ENCODE assay signal across 9 cellular contexts in genomic region chr22:20463324-20464095, GRCh38. TPM values are rescaled to one million over a fixed set of nuclear protein-coding genes. Genes with fewer than 3 reads are reported as not detected.
DNase-seq lines count a peak whose midpoint lies in the region; ATAC-seq and TF ChIP-seq lines count a peak whose summit lies in the region.
"Had no signal": no experiment of that assay in that cellular context is flagged by ENCODE, and none has a peak within 500 bp of the region (broad histone marks: within the 10 kb centered on the region; RNA-seq: fewer than 3 reads in every experiment).

No MANE protein-coding gene starts in this region.

- H3K4me3 ChIP-seq in tibial artery (no peak overlapping the region), GM23248 (no peak overlapping the region)

- H3K36me3 Mint-ChIP-seq in chondrocyte (ENCODE audit: low read depth): peaks cover 13% of the 10 kb centered on the region
- peaks cover 12 to 28% of the 10 kb centered on the region in 2 donors for H3K36me3 Mint-ChIP-seq in stimulated activated naive B cell treated with anti-CD40 and anti-IgM and Interleukin-4, amounts not matched to agents 10 μg/mL and 1 μg/mL and 100 μg/mL, for 72 hours

- H3K4me3 Mint-ChIP-seq in chondrocyte (ENCODE audit: unreplicated experiment): no peak overlapping the region
- H3K4me3 Mint-ChIP-seq in stimulated activated naive B cell treated with anti-CD40 and anti-IgM and Interleukin-4, amounts not matched to agents 10 μg/mL and 1 μg/mL and 100 μg/mL, for 72 hours: peak overlapping the region; percentile 30 to 58

- intact Hi-C loops in tibial artery (cut with DNase I; ENCODE audit: low total_unique reads): no loop called here

- H4K20me1 ChIP-seq in GM23248 (ENCODE audit: insufficient read depth): no peaks in the 10 kb centered on the region

- no peak overlapping the region for H3K9ac ChIP-seq in GM23248

- H3K4me2 ChIP-seq in GM23248 (ENCODE audit: unreplicated experiment): no peak overlapping the region

- H3K36me3 ChIP-seq in tibial artery (peaks cover 0 to 36% (median 8%) of the 10 kb centered on the region in 3 donors), GM23248 (ENCODE audit: low read depth) (0 out of 2 replicates have a peak, but pooled peaks cover 7% of the 10 kb centered on the region)

- TF ChIP-seq CTCF in chondrocyte (IDR thresholded peaks at IDR 0.05) (no peak), tibial artery (IDR thresholded peaks at IDR 0.05) (no peak)

- 52 to 58% methylated on average over 2 of the region's 2 CpGs for WGBS in GM23248 (ENCODE audit: low coverage in 1 of 2, low lambda C conversion rate in 2 of 2, missing lambda C conversion rate in 2 of 2), 2 experiments

- H3K4me1 Mint-ChIP-seq in chondrocyte (ENCODE audit: low read depth): peaks cover 16% of the 10 kb centered on the region
- H3K4me1 Mint-ChIP-seq in stimulated activated naive B cell treated with anti-CD40 and anti-IgM and Interleukin-4, amounts not matched to agents 10 μg/mL and 1 μg/mL and 100 μg/mL, for 72 hours: peaks cover 28 to 52% of the 10 kb centered on the region in 2 donors

- no peaks in the 10 kb centered on the region for H3F3A ChIP-seq in GM23248 (ENCODE audit: insufficient read depth)

- no peaks in the 10 kb centered on the region for H3K27me3 Mint-ChIP-seq in chondrocyte (ENCODE audit: low read depth)
- H3K27me3 Mint-ChIP-seq in stimulated activated naive B cell treated with anti-CD40 and anti-IgM and Interleukin-4, amounts not matched to agents 10 μg/mL and 1 μg/mL and 100 μg/mL, for 72 hours: no peaks in the 10 kb centered on the region

- peaks cover 0 to 2% (median 0%) of the 10 kb centered on the region in 4 donors for H3K4me1 ChIP-seq in tibial artery
- no peaks in the 10 kb centered on the region for H3K4me1 ChIP-seq in GM23248 (ENCODE audit: insufficient read depth)

- H3K27ac ChIP-seq in tibial artery (no peak overlapping the region), GM23248 (no peak overlapping the region)
- H3K27ac ChIP-seq: 22Rv1 had no signal

- no peaks in the 10 kb centered on the region for H3K79me2 ChIP-seq in GM23248 (ENCODE audit: insufficient read depth)

- H3K9me3 ChIP-seq in tibial artery: no peaks in the 10 kb centered on the region
- no peaks in the 10 kb centered on the region for H3K9me3 ChIP-seq in GM23248 (ENCODE audit: low read depth)

- H3K9me3 Mint-ChIP-seq in chondrocyte (ENCODE audit: low read depth): no peaks in the 10 kb centered on the region
- no peaks in the 10 kb centered on the region for H3K9me3 Mint-ChIP-seq in stimulated activated naive B cell treated with anti-CD40 and anti-IgM and Interleukin-4, amounts not matched to agents 10 μg/mL and 1 μg/mL and 100 μg/mL, for 72 hours

- DNase-seq in NCI-H82 (lab: John Stamatoyannopoulos, UW) (peak; percentile 46), NCI-H82 treated with DMSO at 0.1 percent for 48 hours (lab: John Stamatoyannopoulos, UW; ENCODE audit: unreplicated experiment) (no peak), RPMI8226 (peak; percentile 8), chondrocyte (ENCODE audit: low spot score) (peak; percentile 21), tibial artery (no peak), DMS153 (lab: John Stamatoyannopoulos, UW) (no peak), GM23248 (no peak)
- DNase-seq in stimulated activated naive B cell treated with anti-CD40 and anti-IgM and Interleukin-4, amounts not matched to agents 10 μg/mL and 1 μg/mL and 100 μg/mL, for 72 hours: peak; percentile 23

- no peak overlapping the region for H2AFZ ChIP-seq in GM23248

- H3K9me2 ChIP-seq in GM23248 (ENCODE audit: insufficient read depth): no peaks in the 10 kb centered on the region

- ATAC-seq in stimulated activated naive B cell treated with anti-CD40 and anti-IgM and Interleukin-4, amounts not matched to agents 10 μg/mL and 1 μg/mL and 100 μg/mL, for 72 hours (replicated peaks): peak; percentile 87 to 92

- H3K27ac Mint-ChIP-seq in chondrocyte (ENCODE audit: unreplicated experiment): no peak overlapping the region
- H3K27ac Mint-ChIP-seq in stimulated activated naive B cell treated with anti-CD40 and anti-IgM and Interleukin-4, amounts not matched to agents 10 μg/mL and 1 μg/mL and 100 μg/mL, for 72 hours: peak overlapping the region; percentile 90

- in situ Hi-C loops in GM23248 (cut with MboI): no loop called here

- H3K27me3 ChIP-seq in tibial artery: no peaks in the 10 kb centered on the region
- H3K27me3 ChIP-seq in GM23248 (replicated peaks; ENCODE audit: insufficient read depth): no peaks in the 10 kb centered on the region

RNA-seq across cellular contexts. Expression of gene SCARF2, which starts 25.9 kb away (rescaled TPM):
- total RNA-seq in chondrocyte: 56.5 to 88.8 TPM (median 86.5 TPM) in 3 replicates
- 45.6 and 46.9 TPM in 2 replicates for total RNA-seq in GM23248 (2014; rRNA removed; shearing (Covaris generic))
- 7.9 and 10.2 TPM in 2 replicates for polyA plus RNA-seq in GM23248 (2016; fragmentation: Nextera tagmentation; extraction: Ambion mirVana)

RNA-seq across cellular contexts. Expression of gene KLHL22, which starts 32.1 kb away (rescaled TPM):
- total RNA-seq in chondrocyte: 37.3 to 49.3 TPM (median 37.7 TPM) in 3 replicates
- 37.7 and 41.3 TPM in 2 replicates for total RNA-seq in GM23248 (2014; rRNA removed; shearing (Covaris generic))
- 19.0 and 20.0 TPM in 2 replicates for polyA plus RNA-seq in GM23248 (2016; fragmentation: Nextera tagmentation; extraction: Ambion mirVana)

RNA-seq across cellular contexts. Expression of gene MED15, which starts 43.9 kb away (rescaled TPM):
- total RNA-seq in chondrocyte: 105 to 111 TPM (median 110 TPM) in 3 replicates
- 40.0 and 40.2 TPM in 2 replicates for total RNA-seq in GM23248 (2014; rRNA removed; shearing (Covaris generic))
- polyA plus RNA-seq in GM23248 (2016; fragmentation: Nextera tagmentation; extraction: Ambion mirVana): 69.4 and 69.7 TPM in 2 replicates

Comparison
In these comparisons a context has a peak if more than half of its experiments do, and no peak if none do; other contexts are left out.
1. DNase-seq: peak in NCI-H82 (single experiment), RPMI8226 (single experiment), chondrocyte (single experiment) and stimulated activated naive B cell treated with anti-CD40 and anti-IgM and Interleukin-4, amounts not matched to agents 10 μg/mL and 1 μg/mL and 100 μg/mL, for 72 hours (single experiment); none in NCI-H82 treated with DMSO at 0.1 percent for 48 hours (single experiment), tibial artery (0 of 2), DMS153 (single experiment) and GM23248 (single experiment).